ENCODE assay signal across 1 cellular context in the genomic region with DNA sequence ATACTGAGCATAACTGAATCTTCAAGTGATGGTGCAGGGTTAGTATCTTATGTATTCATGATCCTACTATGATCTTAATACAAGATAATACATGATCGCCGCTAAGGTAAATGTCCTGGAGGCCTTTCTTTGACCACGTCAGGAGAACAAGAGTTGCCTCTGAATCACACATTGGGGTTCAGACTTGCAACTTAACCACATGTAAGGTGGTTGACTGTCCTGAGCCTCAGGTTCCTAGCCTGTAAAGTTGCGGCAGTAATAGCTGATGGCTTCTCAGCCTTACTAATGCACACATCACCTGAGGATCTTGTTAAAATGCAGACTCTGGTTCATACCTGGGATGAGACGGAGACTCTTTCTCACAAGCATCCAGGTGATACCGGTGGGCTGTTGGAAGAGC.
TF ChIP-seq lines count a peak whose summit lies in the region.

No MANE protein-coding gene starts in this region.

TF ChIP-seq in IMR-90, 13 proteins besides CTCF, POLR2A, EP300 and RAD21 (continued from another document):
- TF ChIP-seq SMC3 (IDR thresholded peaks at IDR 0.05; ENCODE audit: low read depth, low read length) = no peak
